In the genomic region with DNA sequence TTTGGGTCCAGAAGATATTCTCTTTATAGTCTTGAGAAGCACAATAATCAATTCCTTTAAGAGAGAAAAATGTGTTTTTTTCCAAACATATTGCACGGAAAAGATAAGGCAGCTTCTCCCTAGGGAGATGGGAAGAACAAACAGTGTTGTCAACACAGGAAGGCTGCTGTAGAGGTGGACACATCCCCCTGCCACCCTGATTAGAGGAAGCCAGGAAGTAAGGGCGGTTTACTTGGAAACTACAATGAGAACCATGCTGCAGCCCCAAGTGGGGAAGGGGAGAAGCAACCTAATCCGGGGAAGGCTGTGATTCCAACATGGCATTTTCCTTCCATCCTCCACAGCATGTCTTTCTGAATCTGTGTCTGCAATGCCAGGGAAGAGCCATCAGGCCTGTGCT, we compare ENCODE assay signal across 1 cellular context.
A peak's percentile ranks its signal among the peaks of the same experiment; 100 is the strongest.
TF ChIP-seq lines count a peak whose summit lies in the region.

No MANE protein-coding gene starts in this region.

TF ChIP-seq in HepG2, 621 proteins besides CTCF, POLR2A, EP300 and RAD21 (continued from another document and continues in another):
- TF ChIP-seq ZNF281 (CRISPR knock-in tag; IDR thresholded peaks at IDR 0.05; ENCODE audit: borderline replicate concordance): no peak; the same call in 1 of the 2 replicates
- no peak for TF ChIP-seq ZNF780A (CRISPR knock-in tag; IDR thresholded peaks at IDR 0.05)
- TF ChIP-seq ATF4 (CRISPR knock-in tag; IDR thresholded peaks at IDR 0.05): 0 out of 4 replicates have a peak, but pooled peaks of 1 of the 2 experiments have one; percentile 37
- TF ChIP-seq, protein P1, sequence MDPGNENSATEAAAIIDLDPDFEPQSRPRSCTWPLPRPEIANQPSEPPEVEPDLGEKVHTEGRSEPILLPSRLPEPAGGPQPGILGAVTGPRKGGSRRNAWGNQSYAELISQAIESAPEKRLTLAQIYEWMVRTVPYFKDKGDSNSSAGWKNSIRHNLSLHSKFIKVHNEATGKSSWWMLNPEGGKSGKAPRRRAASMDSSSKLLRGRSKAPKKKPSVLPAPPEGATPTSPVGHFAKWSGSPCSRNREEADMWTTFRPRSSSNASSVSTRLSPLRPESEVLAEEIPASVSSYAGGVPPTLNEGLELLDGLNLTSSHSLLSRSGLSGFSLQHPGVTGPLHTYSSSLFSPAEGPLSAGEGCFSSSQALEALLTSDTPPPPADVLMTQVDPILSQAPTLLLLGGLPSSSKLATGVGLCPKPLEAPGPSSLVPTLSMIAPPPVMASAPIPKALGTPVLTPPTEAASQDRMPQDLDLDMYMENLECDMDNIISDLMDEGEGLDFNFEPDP (CRISPR knock-in tag; conservative IDR thresholded peaks at IDR 0.05): no peak
- no peak for TF ChIP-seq ZNF546 (CRISPR knock-in tag; conservative IDR thresholded peaks at IDR 0.05)
- no peak for TF ChIP-seq ATRX (CRISPR knock-in tag; IDR thresholded peaks at IDR 0.05; ENCODE audit: borderline replicate concordance)
- TF ChIP-seq KDM5A (IDR thresholded peaks at IDR 0.05; ENCODE audit: borderline replicate concordance, low read length): no peak
- TF ChIP-seq ZNF451 (CRISPR knock-in tag; IDR thresholded peaks at IDR 0.05): no peak
- TF ChIP-seq ETV6 (CRISPR knock-in tag; conservative IDR thresholded peaks at IDR 0.05): no peak
- TF ChIP-seq, protein P2, sequence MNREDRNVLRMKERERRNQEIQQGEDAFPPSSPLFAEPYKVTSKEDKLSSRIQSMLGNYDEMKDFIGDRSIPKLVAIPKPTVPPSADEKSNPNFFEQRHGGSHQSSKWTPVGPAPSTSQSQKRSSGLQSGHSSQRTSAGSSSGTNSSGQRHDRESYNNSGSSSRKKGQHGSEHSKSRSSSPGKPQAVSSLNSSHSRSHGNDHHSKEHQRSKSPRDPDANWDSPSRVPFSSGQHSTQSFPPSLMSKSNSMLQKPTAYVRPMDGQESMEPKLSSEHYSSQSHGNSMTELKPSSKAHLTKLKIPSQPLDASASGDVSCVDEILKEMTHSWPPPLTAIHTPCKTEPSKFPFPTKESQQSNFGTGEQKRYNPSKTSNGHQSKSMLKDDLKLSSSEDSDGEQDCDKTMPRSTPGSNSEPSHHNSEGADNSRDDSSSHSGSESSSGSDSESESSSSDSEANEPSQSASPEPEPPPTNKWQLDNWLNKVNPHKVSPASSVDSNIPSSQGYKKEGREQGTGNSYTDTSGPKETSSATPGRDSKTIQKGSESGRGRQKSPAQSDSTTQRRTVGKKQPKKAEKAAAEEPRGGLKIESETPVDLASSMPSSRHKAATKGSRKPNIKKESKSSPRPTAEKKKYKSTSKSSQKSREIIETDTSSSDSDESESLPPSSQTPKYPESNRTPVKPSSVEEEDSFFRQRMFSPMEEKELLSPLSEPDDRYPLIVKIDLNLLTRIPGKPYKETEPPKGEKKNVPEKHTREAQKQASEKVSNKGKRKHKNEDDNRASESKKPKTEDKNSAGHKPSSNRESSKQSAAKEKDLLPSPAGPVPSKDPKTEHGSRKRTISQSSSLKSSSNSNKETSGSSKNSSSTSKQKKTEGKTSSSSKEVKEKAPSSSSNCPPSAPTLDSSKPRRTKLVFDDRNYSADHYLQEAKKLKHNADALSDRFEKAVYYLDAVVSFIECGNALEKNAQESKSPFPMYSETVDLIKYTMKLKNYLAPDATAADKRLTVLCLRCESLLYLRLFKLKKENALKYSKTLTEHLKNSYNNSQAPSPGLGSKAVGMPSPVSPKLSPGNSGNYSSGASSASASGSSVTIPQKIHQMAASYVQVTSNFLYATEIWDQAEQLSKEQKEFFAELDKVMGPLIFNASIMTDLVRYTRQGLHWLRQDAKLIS (CRISPR knock-in tag; IDR thresholded peaks at IDR 0.05): 0 out of 2 replicates have a peak, but pooled peaks have one; percentile 70
- peak; percentile 42; the same call in 1 of the 2 replicates for TF ChIP-seq BRD4 (CRISPR knock-in tag; IDR thresholded peaks at IDR 0.05)
- TF ChIP-seq, protein P3, sequence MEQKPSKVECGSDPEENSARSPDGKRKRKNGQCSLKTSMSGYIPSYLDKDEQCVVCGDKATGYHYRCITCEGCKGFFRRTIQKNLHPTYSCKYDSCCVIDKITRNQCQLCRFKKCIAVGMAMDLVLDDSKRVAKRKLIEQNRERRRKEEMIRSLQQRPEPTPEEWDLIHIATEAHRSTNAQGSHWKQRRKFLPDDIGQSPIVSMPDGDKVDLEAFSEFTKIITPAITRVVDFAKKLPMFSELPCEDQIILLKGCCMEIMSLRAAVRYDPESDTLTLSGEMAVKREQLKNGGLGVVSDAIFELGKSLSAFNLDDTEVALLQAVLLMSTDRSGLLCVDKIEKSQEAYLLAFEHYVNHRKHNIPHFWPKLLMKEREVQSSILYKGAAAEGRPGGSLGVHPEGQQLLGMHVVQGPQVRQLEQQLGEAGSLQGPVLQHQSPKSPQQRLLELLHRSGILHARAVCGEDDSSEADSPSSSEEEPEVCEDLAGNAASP (CRISPR knock-in tag; IDR thresholded peaks at IDR 0.05; ENCODE audit: borderline replicate concordance): no peak
- no peak for TF ChIP-seq POLR2AphosphoS5 (IDR thresholded peaks at IDR 0.05; ENCODE audit: low read depth, low read length)
- peak; percentile 31; the same call in 1 of the 2 replicates for TF ChIP-seq TAF1 (CRISPR knock-in tag; IDR thresholded peaks at IDR 0.05)
- TF ChIP-seq MED8 (CRISPR knock-in tag; IDR thresholded peaks at IDR 0.05; ENCODE audit: insufficient replicate concordance): no peak
- peak; percentile 46; the same call in 1 of the 2 replicates for TF ChIP-seq CEBPG (CRISPR knock-in tag; IDR thresholded peaks at IDR 0.05)
- TF ChIP-seq ZNF777 (CRISPR knock-in tag; IDR thresholded peaks at IDR 0.05): no peak
- no peak for TF ChIP-seq FOXM1 (CRISPR knock-in tag; IDR thresholded peaks at IDR 0.05)
- TF ChIP-seq DNMT3B (CRISPR knock-in tag; conservative IDR thresholded peaks at IDR 0.05): no peak
- no peak for TF ChIP-seq DNMT1 (CRISPR knock-in tag; IDR thresholded peaks at IDR 0.05)
- TF ChIP-seq ZNF720 (CRISPR knock-in tag; IDR thresholded peaks at IDR 0.05): no peak
- no peak for TF ChIP-seq MED13 (CRISPR knock-in tag; IDR thresholded peaks at IDR 0.05)
- no peak for TF ChIP-seq ZMYM3 (CRISPR knock-in tag; IDR thresholded peaks at IDR 0.05)
- TF ChIP-seq, protein P4, sequence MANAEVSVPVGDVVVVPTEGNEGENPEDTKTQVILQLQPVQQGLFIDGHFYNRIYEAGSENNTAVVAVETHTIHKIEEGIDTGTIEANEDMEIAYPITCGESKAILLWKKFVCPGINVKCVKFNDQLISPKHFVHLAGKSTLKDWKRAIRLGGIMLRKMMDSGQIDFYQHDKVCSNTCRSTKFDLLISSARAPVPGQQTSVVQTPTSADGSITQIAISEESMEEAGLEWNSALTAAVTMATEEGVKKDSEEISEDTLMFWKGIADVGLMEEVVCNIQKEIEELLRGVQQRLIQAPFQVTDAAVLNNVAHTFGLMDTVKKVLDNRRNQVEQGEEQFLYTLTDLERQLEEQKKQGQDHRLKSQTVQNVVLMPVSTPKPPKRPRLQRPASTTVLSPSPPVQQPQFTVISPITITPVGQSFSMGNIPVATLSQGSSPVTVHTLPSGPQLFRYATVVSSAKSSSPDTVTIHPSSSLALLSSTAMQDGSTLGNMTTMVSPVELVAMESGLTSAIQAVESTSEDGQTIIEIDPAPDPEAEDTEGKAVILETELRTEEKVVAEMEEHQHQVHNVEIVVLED (CRISPR knock-in tag; IDR thresholded peaks at IDR 0.05; ENCODE audit: borderline replicate concordance): no peak
- peak; percentile 29; the same call in 1 of the 2 replicates for TF ChIP-seq IRF2 (CRISPR knock-in tag; IDR thresholded peaks at IDR 0.05)
- TF ChIP-seq, protein P5, sequence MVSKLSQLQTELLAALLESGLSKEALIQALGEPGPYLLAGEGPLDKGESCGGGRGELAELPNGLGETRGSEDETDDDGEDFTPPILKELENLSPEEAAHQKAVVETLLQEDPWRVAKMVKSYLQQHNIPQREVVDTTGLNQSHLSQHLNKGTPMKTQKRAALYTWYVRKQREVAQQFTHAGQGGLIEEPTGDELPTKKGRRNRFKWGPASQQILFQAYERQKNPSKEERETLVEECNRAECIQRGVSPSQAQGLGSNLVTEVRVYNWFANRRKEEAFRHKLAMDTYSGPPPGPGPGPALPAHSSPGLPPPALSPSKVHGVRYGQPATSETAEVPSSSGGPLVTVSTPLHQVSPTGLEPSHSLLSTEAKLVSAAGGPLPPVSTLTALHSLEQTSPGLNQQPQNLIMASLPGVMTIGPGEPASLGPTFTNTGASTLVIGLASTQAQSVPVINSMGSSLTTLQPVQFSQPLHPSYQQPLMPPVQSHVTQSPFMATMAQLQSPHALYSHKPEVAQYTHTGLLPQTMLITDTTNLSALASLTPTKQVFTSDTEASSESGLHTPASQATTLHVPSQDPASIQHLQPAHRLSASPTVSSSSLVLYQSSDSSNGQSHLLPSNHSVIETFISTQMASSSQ (IDR thresholded peaks at IDR 0.05; ENCODE audit: low read depth): 0 out of 2 replicates have a peak, but pooled peaks have one; percentile 29
- TF ChIP-seq, protein P5 (CRISPR knock-in tag; IDR thresholded peaks at IDR 0.05; ENCODE audit: borderline replicate concordance): peak; percentile 54; the same call in 1 of the 2 replicates
- no peak for TF ChIP-seq ZNF530 (CRISPR knock-in tag; IDR thresholded peaks at IDR 0.05; ENCODE audit: low read depth)
- TF ChIP-seq RFXANK (CRISPR knock-in tag; IDR thresholded peaks at IDR 0.05): no peak
- TF ChIP-seq ZNF607 (CRISPR knock-in tag; IDR thresholded peaks at IDR 0.05; ENCODE audit: borderline replicate concordance): no peak
- TF ChIP-seq ZNF672 (CRISPR knock-in tag; IDR thresholded peaks at IDR 0.05): no peak
- TF ChIP-seq SRSF9 (IDR thresholded peaks at IDR 0.05; ENCODE audit: borderline replicate concordance, insufficient read depth, low read depth, low read length, poor library complexity, severe bottlenecking): no peak
- TF ChIP-seq IRF9 (CRISPR knock-in tag; IDR thresholded peaks at IDR 0.05; ENCODE audit: borderline replicate concordance): no peak
- TF ChIP-seq RBM22 (optimal IDR thresholded peaks at IDR 0.05; ENCODE audit: low read length): no peak
- peak; percentile 91 for TF ChIP-seq MED1 (CRISPR knock-in tag; IDR thresholded peaks at IDR 0.05)
- no peak for TF ChIP-seq HNF4A (CRISPR knock-in tag; IDR thresholded peaks at IDR 0.05)
- peak; percentile 89 for TF ChIP-seq FOXP4 (CRISPR knock-in tag; IDR thresholded peaks at IDR 0.05)
- peak; percentile 60 for TF ChIP-seq TEAD3 (CRISPR knock-in tag; optimal IDR thresholded peaks at IDR 0.05; ENCODE audit: borderline replicate concordance)
- TF ChIP-seq ZNF33B (CRISPR knock-in tag; IDR thresholded peaks at IDR 0.05): no peak
- TF ChIP-seq ZNF207 (IDR thresholded peaks at IDR 0.05; ENCODE audit: borderline replicate concordance): no peak
- peak; percentile 52; the same call in 1 of the 2 replicates for TF ChIP-seq RARA (CRISPR knock-in tag; IDR thresholded peaks at IDR 0.05)
- TF ChIP-seq ZSCAN29 (CRISPR knock-in tag; conservative IDR thresholded peaks at IDR 0.05): no peak
